1 cellular context compared by ENCODE assay signal in the genomic region with DNA sequence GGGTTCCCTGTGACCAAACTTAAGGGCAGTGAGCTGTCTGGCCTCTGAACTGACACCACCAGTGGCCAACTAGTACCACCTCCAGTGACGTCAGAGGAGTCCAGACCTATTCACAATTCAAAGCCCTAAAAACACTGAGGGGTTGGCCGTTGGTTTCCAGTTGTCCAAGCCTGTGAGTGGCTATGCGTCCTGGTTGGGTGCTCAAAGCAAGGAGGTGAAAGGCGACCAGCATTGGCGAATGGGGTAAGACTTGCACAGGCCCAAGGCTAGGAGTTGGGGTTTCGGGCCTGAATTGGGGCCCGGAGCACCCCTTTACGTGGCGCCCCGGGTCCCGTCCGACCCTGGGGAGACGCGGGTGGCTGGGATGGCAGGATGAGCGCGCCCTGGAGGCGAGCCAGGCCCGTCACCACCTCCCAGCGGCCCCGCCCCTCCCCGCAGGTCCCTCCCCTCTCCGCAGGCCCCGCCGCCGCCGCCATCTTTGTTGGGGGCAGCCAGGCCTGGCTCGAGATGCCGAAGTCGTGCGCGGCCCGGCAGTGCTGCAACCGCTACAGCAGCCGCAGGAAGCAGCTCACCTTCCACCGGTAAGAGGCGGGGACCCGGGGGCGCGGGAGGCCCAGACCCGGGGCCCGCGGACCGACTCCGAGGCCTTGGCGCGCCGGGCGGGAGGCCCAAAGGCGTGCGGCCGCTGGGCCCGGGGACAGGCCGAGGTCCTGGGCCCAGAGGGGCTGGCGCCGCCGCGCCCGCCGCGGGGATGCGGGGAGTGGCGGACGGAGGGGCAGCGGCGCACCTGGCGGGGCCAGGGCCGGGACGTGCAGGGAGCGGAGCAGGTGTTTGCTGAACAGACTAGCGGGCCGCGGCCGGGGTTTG.
TF ChIP-seq lines count a peak whose summit lies in the region.

Gene THAP3, plus strand, starts transcription at position 157 of the 867 bp plus-strand sequence. Its CDS starts 351 bp downstream, at position 508.

TF ChIP-seq in K562, 482 proteins besides CTCF, POLR2A, EP300 and RAD21 (continued from another document and continues in another):
- TF ChIP-seq, protein P1, sequence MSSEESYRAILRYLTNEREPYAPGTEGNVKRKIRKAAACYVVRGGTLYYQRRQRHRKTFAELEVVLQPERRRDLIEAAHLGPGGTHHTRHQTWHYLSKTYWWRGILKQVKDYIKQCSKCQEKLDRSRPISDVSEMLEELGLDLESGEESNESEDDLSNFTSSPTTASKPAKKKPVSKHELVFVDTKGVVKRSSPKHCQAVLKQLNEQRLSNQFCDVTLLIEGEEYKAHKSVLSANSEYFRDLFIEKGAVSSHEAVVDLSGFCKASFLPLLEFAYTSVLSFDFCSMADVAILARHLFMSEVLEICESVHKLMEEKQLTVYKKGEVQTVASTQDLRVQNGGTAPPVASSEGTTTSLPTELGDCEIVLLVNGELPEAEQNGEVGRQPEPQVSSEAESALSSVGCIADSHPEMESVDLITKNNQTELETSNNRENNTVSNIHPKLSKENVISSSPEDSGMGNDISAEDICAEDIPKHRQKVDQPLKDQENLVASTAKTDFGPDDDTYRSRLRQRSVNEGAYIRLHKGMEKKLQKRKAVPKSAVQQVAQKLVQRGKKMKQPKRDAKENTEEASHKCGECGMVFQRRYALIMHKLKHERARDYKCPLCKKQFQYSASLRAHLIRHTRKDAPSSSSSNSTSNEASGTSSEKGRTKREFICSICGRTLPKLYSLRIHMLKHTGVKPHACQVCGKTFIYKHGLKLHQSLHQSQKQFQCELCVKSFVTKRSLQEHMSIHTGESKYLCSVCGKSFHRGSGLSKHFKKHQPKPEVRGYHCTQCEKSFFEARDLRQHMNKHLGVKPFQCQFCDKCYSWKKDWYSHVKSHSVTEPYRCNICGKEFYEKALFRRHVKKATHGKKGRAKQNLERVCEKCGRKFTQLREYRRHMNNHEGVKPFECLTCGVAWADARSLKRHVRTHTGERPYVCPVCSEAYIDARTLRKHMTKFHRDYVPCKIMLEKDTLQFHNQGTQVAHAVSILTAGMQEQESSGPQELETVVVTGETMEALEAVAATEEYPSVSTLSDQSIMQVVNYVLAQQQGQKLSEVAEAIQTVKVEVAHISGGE (CRISPR knock-in tag; IDR thresholded peaks at IDR 0.05): peak in 1 of 3 experiments; percentile 64; a peak in 2 of 6 replicates
- TF ChIP-seq ZNF512 (tag; IDR thresholded peaks at IDR 0.05) (no peak), ZC3H11A (IDR thresholded peaks at IDR 0.05; ENCODE audit: low read depth, low read length) (no peak), ETV5 (CRISPR knock-in tag; IDR thresholded peaks at IDR 0.05; ENCODE audit: low read depth) (no peak), ARID2 (IDR thresholded peaks at IDR 0.05) (no peak), KLF16 (IDR thresholded peaks at IDR 0.05) (no peak), PTTG1 (tag; IDR thresholded peaks at IDR 0.05; ENCODE audit: low read depth) (no peak), RBFOX2 (IDR thresholded peaks at IDR 0.05; ENCODE audit: low read depth, low read length) (peak; percentile 72), E2F5 (CRISPR knock-in tag; IDR thresholded peaks at IDR 0.05) (no peak), ASH1L (IDR thresholded peaks at IDR 0.05; ENCODE audit: borderline replicate concordance, low read depth, partially characterized antibody) (no peak), MCM3 (IDR thresholded peaks at IDR 0.05) (no peak), EGR1 (conservative IDR thresholded peaks at IDR 0.05) (no peak), NFE2 (IDR thresholded peaks at IDR 0.05; ENCODE audit: low read depth) (no peak), SAFB2 (IDR thresholded peaks at IDR 0.05; ENCODE audit: borderline replicate concordance, low read depth, low read length, severe bottlenecking) (no peak), SMAD1 (IDR thresholded peaks at IDR 0.05; ENCODE audit: low read depth, low read length, partially characterized antibody) (no peak), TARDBP (IDR thresholded peaks at IDR 0.05) (no peak), DPF2 (IDR thresholded peaks at IDR 0.05) (peak; percentile 45), NCOA1 (IDR thresholded peaks at IDR 0.05; ENCODE audit: low read depth) (0 out of 2 replicates have a peak, but pooled peaks have one; percentile 22), CHD4 (IDR thresholded peaks at IDR 0.05; ENCODE audit: insufficient read depth, insufficient replicate concordance, low read depth, low read length, poor library complexity, severe bottlenecking) (no peak), ZNF12 (CRISPR knock-in tag; IDR thresholded peaks at IDR 0.05) (no peak), CBFA2T2 (conservative IDR thresholded peaks at IDR 0.05) (no peak), ATF7 (IDR thresholded peaks at IDR 0.05) (peak; percentile 92), PCBP1 (IDR thresholded peaks at IDR 0.05; ENCODE audit: low read depth, low read length, poor library complexity, severe bottlenecking) (peak; percentile 83), ZBTB17 (CRISPR knock-in tag; IDR thresholded peaks at IDR 0.05) (no peak), GMEB1 (CRISPR knock-in tag; IDR thresholded peaks at IDR 0.05) (no peak), CREM (IDR thresholded peaks at IDR 0.05; ENCODE audit: low read depth) (peak; percentile 84), POLR2G (IDR thresholded peaks at IDR 0.05; ENCODE audit: low read depth, low read length) (peak; percentile 90), NR2F6 (CRISPR knock-in tag; IDR thresholded peaks at IDR 0.05) (no peak), ZBTB1 (CRISPR knock-in tag; IDR thresholded peaks at IDR 0.05; ENCODE audit: borderline replicate concordance, low read depth) (peak; percentile 92), BACH1 (tag; IDR thresholded peaks at IDR 0.05) (no peak), ZNF184 (CRISPR knock-in tag; IDR thresholded peaks at IDR 0.05) (no peak), MYC (IDR thresholded peaks at IDR 0.05; ENCODE audit: low read depth, low read length) (peak; percentile 50), MYC (CRISPR knock-in tag; IDR thresholded peaks at IDR 0.05; ENCODE audit: borderline replicate concordance, low read depth) (no peak)
- TF ChIP-seq, protein P2, sequence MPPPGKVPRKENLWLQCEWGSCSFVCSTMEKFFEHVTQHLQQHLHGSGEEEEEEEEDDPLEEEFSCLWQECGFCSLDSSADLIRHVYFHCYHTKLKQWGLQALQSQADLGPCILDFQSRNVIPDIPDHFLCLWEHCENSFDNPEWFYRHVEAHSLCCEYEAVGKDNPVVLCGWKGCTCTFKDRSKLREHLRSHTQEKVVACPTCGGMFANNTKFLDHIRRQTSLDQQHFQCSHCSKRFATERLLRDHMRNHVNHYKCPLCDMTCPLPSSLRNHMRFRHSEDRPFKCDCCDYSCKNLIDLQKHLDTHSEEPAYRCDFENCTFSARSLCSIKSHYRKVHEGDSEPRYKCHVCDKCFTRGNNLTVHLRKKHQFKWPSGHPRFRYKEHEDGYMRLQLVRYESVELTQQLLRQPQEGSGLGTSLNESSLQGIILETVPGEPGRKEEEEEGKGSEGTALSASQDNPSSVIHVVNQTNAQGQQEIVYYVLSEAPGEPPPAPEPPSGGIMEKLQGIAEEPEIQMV (tag; conservative IDR thresholded peaks at IDR 0.05; ENCODE audit: low read depth): no peak
- TF ChIP-seq, protein P3, sequence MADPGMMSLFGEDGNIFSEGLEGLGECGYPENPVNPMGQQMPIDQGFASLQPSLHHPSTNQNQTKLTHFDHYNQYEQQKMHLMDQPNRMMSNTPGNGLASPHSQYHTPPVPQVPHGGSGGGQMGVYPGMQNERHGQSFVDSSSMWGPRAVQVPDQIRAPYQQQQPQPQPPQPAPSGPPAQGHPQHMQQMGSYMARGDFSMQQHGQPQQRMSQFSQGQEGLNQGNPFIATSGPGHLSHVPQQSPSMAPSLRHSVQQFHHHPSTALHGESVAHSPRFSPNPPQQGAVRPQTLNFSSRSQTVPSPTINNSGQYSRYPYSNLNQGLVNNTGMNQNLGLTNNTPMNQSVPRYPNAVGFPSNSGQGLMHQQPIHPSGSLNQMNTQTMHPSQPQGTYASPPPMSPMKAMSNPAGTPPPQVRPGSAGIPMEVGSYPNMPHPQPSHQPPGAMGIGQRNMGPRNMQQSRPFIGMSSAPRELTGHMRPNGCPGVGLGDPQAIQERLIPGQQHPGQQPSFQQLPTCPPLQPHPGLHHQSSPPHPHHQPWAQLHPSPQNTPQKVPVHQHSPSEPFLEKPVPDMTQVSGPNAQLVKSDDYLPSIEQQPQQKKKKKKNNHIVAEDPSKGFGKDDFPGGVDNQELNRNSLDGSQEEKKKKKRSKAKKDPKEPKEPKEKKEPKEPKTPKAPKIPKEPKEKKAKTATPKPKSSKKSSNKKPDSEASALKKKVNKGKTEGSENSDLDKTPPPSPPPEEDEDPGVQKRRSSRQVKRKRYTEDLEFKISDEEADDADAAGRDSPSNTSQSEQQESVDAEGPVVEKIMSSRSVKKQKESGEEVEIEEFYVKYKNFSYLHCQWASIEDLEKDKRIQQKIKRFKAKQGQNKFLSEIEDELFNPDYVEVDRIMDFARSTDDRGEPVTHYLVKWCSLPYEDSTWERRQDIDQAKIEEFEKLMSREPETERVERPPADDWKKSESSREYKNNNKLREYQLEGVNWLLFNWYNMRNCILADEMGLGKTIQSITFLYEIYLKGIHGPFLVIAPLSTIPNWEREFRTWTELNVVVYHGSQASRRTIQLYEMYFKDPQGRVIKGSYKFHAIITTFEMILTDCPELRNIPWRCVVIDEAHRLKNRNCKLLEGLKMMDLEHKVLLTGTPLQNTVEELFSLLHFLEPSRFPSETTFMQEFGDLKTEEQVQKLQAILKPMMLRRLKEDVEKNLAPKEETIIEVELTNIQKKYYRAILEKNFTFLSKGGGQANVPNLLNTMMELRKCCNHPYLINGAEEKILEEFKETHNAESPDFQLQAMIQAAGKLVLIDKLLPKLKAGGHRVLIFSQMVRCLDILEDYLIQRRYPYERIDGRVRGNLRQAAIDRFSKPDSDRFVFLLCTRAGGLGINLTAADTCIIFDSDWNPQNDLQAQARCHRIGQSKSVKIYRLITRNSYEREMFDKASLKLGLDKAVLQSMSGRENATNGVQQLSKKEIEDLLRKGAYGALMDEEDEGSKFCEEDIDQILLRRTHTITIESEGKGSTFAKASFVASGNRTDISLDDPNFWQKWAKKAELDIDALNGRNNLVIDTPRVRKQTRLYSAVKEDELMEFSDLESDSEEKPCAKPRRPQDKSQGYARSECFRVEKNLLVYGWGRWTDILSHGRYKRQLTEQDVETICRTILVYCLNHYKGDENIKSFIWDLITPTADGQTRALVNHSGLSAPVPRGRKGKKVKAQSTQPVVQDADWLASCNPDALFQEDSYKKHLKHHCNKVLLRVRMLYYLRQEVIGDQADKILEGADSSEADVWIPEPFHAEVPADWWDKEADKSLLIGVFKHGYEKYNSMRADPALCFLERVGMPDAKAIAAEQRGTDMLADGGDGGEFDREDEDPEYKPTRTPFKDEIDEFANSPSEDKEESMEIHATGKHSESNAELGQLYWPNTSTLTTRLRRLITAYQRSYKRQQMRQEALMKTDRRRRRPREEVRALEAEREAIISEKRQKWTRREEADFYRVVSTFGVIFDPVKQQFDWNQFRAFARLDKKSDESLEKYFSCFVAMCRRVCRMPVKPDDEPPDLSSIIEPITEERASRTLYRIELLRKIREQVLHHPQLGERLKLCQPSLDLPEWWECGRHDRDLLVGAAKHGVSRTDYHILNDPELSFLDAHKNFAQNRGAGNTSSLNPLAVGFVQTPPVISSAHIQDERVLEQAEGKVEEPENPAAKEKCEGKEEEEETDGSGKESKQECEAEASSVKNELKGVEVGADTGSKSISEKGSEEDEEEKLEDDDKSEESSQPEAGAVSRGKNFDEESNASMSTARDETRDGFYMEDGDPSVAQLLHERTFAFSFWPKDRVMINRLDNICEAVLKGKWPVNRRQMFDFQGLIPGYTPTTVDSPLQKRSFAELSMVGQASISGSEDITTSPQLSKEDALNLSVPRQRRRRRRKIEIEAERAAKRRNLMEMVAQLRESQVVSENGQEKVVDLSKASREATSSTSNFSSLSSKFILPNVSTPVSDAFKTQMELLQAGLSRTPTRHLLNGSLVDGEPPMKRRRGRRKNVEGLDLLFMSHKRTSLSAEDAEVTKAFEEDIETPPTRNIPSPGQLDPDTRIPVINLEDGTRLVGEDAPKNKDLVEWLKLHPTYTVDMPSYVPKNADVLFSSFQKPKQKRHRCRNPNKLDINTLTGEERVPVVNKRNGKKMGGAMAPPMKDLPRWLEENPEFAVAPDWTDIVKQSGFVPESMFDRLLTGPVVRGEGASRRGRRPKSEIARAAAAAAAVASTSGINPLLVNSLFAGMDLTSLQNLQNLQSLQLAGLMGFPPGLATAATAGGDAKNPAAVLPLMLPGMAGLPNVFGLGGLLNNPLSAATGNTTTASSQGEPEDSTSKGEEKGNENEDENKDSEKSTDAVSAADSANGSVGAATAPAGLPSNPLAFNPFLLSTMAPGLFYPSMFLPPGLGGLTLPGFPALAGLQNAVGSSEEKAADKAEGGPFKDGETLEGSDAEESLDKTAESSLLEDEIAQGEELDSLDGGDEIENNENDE (IDR thresholded peaks at IDR 0.05; ENCODE audit: low read depth, low read length): no peak
